In the genomic region with DNA sequence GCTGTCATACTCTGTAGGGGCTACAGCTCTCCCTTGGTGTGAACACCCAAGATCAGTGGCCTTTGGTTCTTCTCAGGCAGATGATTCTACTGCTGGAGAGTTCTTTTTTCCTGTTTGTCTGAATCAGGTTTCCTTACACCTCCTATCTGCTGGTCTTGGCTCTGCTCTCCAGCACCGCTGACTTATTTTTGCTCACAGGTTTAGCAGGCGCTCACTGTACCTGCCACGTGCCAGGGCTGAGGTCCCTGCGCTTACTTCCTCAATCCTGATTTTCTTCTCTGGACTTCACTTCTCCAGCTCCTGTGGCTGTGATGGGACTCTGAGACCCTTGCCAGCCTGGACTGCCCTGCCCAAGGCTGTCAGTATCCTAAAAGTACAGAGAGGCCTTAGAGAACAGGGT, we compare ENCODE assay signal across 20 cellular contexts. TPM values are rescaled to one million over a fixed set of nuclear protein-coding genes. Genes with fewer than 3 reads are reported as not detected.
A peak's percentile ranks its signal among the peaks of the same experiment; 100 is the strongest.
DNase-seq lines count a peak whose midpoint lies in the region; ATAC-seq and TF ChIP-seq lines count a peak whose summit lies in the region.
"Had no signal": no experiment of that assay in that cellular context is flagged by ENCODE, and none has a peak within 500 bp of the region (broad histone marks: within the 10 kb centered on the region; RNA-seq: fewer than 3 reads in every experiment).

No MANE protein-coding gene starts in this region.

- H3K4me3 ChIP-seq in upper lobe of right lung: no peak overlapping the region
- no peak overlapping the region for H3K4me3 ChIP-seq in esophagus muscularis mucosa
- H3K4me3 ChIP-seq: BLaER1, HAP-1 had no signal

- H3K27ac Mint-ChIP-seq in activated CD4-positive, alpha-beta T cell treated with anti-CD3 and anti-CD28 coated beads for 36 hours: peak overlapping the region; percentile 1
- peak overlapping the region; percentile 39 for H3K27ac Mint-ChIP-seq in progenitor cell of endocrine pancreas
- H3K27ac Mint-ChIP-seq: B cell; CD4-positive, CD25-positive, alpha-beta regulatory T cell; CD8-positive, alpha-beta T cell; HFFc6 had no signal

- intact Hi-C loops in activated CD4-positive, alpha-beta T cell treated with anti-CD3 and anti-CD28 coated beads for 36 hours (cut with DNase I, micrococcal nuclease): no loop called here
- intact Hi-C loops in upper lobe of right lung (cut with DNase I) (no loop called here), esophagus muscularis mucosa (cut with DNase I) (no loop called here)

- no peaks in the 10 kb centered on the region for H3K36me3 Mint-ChIP-seq in activated CD4-positive, alpha-beta T cell treated with anti-CD3 and anti-CD28 coated beads for 36 hours (ENCODE audit: low read depth)
- no peaks in the 10 kb centered on the region for H3K36me3 Mint-ChIP-seq in progenitor cell of endocrine pancreas (ENCODE audit: insufficient read depth)
- H3K36me3 Mint-ChIP-seq: CD4-positive, CD25-positive, alpha-beta regulatory T cell; CD8-positive, alpha-beta T cell had no signal

- H3K4me1 Mint-ChIP-seq in activated CD4-positive, alpha-beta T cell treated with anti-CD3 and anti-CD28 coated beads for 36 hours: no peaks in the 10 kb centered on the region
- no peaks in the 10 kb centered on the region for H3K4me1 Mint-ChIP-seq in progenitor cell of endocrine pancreas (ENCODE audit: low read depth)
- H3K4me1 Mint-ChIP-seq: B cell; CD4-positive, CD25-positive, alpha-beta regulatory T cell had no signal

- H3K27ac ChIP-seq in upper lobe of right lung: no peak overlapping the region
- no peak overlapping the region for H3K27ac ChIP-seq in esophagus muscularis mucosa (replicated peaks in 1 of 4)
- H3K27ac ChIP-seq: 22Rv1, BLaER1, C4-2B had no signal

- H3K4me1 ChIP-seq in upper lobe of right lung (no peaks in the 10 kb centered on the region), esophagus muscularis mucosa (no peaks in the 10 kb centered on the region)
- H3K4me1 ChIP-seq: BLaER1, Caco-2, HAP-1 had no signal

- no peak for DNase-seq in activated CD4-positive, alpha-beta T cell treated with anti-CD3 and anti-CD28 coated beads for 36 hours
- no peak for DNase-seq in activated CD4-positive, alpha-beta T cell treated with anti-CD3 and anti-CD28 coated beads for 1 hour
- DNase-seq in cerebellar cortex (ENCODE audit: low spot score) (peak; percentile 48), progenitor cell of endocrine pancreas (ENCODE audit: low spot score, unreplicated experiment) (no peak), upper lobe of right lung (peak; percentile 31), DMS 273 treated with DMSO at 0.1 percent for 48 hours (lab: John Stamatoyannopoulos, UW) (no peak), esophagus muscularis mucosa (ENCODE audit: extremely low spot score) (no peak), NCI-H1092 treated with DMSO at 0.1 percent for 48 hours (lab: John Stamatoyannopoulos, UW) (no peak)
- DNase-seq: CD4-positive, CD25-positive, alpha-beta regulatory T cell; CD8-positive, alpha-beta T cell; DMS53; DMS79 treated with DMSO at 0.1 percent for 48 hours; GOT3; HFFc6 had no signal

- no peaks in the 10 kb centered on the region for H3K9me3 Mint-ChIP-seq in activated CD4-positive, alpha-beta T cell treated with anti-CD3 and anti-CD28 coated beads for 36 hours (ENCODE audit: low read depth)
- H3K9me3 Mint-ChIP-seq in progenitor cell of endocrine pancreas (ENCODE audit: low read depth): peaks cover 4% of the 10 kb centered on the region
- H3K9me3 Mint-ChIP-seq: CD8-positive, alpha-beta T cell; HFFc6 had no signal

- 99% methylated on average over 4 of the region's 4 CpGs for WGBS in esophagus muscularis mucosa

- POLR2A ChIA-PET in activated CD4-positive, alpha-beta T cell treated with anti-CD3 and anti-CD28 coated beads for 36 hours (lab: Charles Lee): no interaction called here

- TF ChIP-seq POLR2A in esophagus muscularis mucosa (IDR thresholded peaks at IDR 0.05; ENCODE audit: low read depth): no peak

- H3K4me3 Mint-ChIP-seq in activated CD4-positive, alpha-beta T cell treated with anti-CD3 and anti-CD28 coated beads for 36 hours: no peak overlapping the region
- no peak overlapping the region for H3K4me3 Mint-ChIP-seq in progenitor cell of endocrine pancreas (ENCODE audit: low read depth)
- H3K4me3 Mint-ChIP-seq: B cell; CD4-positive, CD25-positive, alpha-beta regulatory T cell; CD8-positive, alpha-beta T cell; HFFc6 had no signal

- peaks cover 10% of the 10 kb centered on the region for H3K27me3 Mint-ChIP-seq in activated CD4-positive, alpha-beta T cell treated with anti-CD3 and anti-CD28 coated beads for 36 hours
- H3K27me3 Mint-ChIP-seq in progenitor cell of endocrine pancreas: peaks cover 4% of the 10 kb centered on the region

- H3K36me3 ChIP-seq in upper lobe of right lung: no peaks in the 10 kb centered on the region
- H3K36me3 ChIP-seq in esophagus muscularis mucosa: no peaks in the 10 kb centered on the region
- H3K36me3 ChIP-seq: BLaER1, HAP-1 had no signal

- CTCF ChIA-PET in activated CD4-positive, alpha-beta T cell treated with anti-CD3 and anti-CD28 coated beads for 36 hours (lab: Charles Lee): interaction anchor here (1.1 kb wide), 1 partner anchor 10 kb away, joined by 4 read pairs; no protein-coding TSS in a partner anchor

- TF ChIP-seq CTCF in progenitor cell of endocrine pancreas (IDR thresholded peaks at IDR 0.05; ENCODE audit: unreplicated experiment): no peak
- TF ChIP-seq CTCF in upper lobe of right lung (IDR thresholded peaks at IDR 0.05): no peak
- no peak for TF ChIP-seq CTCF in esophagus muscularis mucosa (IDR thresholded peaks at IDR 0.05)

- no peak for TF ChIP-seq EP300 in esophagus muscularis mucosa (IDR thresholded peaks at IDR 0.05)

- H3K27me3 ChIP-seq in upper lobe of right lung (no peaks in the 10 kb centered on the region), esophagus muscularis mucosa (no peaks in the 10 kb centered on the region)
- H3K27me3 ChIP-seq: BLaER1 had no signal

- H3K9me3 ChIP-seq in upper lobe of right lung (no peaks in the 10 kb centered on the region), esophagus muscularis mucosa (no peaks in the 10 kb centered on the region)
- H3K9me3 ChIP-seq: BLaER1, Caco-2, HAP-1 had no signal

- no peak for ATAC-seq in activated CD4-positive, alpha-beta T cell treated with anti-CD3 and anti-CD28 coated beads for 36 hours
- ATAC-seq in upper lobe of right lung: no peak
- ATAC-seq: CD8-positive, alpha-beta T cell had no signal

RNA-seq across cellular contexts. Expression of gene BSN, which starts 9.5 kb away (rescaled TPM):
- total RNA-seq in activated CD4-positive, alpha-beta T cell treated with anti-CD3 and anti-CD28 coated beads for 36 hours: under 1 TPM; 0.09 to 0.11 TPM
- total RNA-seq in progenitor cell of endocrine pancreas (3.0 and 3.8 TPM in 2 replicates), upper lobe of right lung (0.43 TPM), esophagus muscularis mucosa (1 to 10 TPM in 1 of 4 donors, under 1 TPM in 3; 0.42 to 1.7 (median 0.78) TPM)

Comparison
In these comparisons a context has a peak if more than half of its experiments do, and no peak if none do; other contexts are left out.
1. DNase-seq: peak in cerebellar cortex (single experiment) and upper lobe of right lung (single experiment); none in activated CD4-positive, alpha-beta T cell treated with anti-CD3 and anti-CD28 coated beads for 36 hours (single experiment), activated CD4-positive, alpha-beta T cell treated with anti-CD3 and anti-CD28 coated beads for 1 hour (single experiment), progenitor cell of endocrine pancreas (single experiment), DMS 273 treated with DMSO at 0.1 percent for 48 hours (single experiment), esophagus muscularis mucosa (single experiment) and NCI-H1092 treated with DMSO at 0.1 percent for 48 hours (single experiment).